19 cellular contexts compared by ENCODE assay signal in genomic region chr6:11486486-11486885, GRCh38. TPM values are rescaled to one million over a fixed set of nuclear protein-coding genes. Genes with fewer than 3 reads are reported as not detected.
DNase-seq lines count a peak whose midpoint lies in the region; ATAC-seq, FAIRE-seq and TF ChIP-seq lines count a peak whose summit lies in the region.
"Had no signal": no experiment of that assay in that cellular context is flagged by ENCODE, and none has a peak within 500 bp of the region (broad histone marks: within the 10 kb centered on the region; RNA-seq: fewer than 3 reads in every experiment).

No MANE protein-coding gene starts in this region.

- H3K9me3 ChIP-seq in heart left ventricle (no peaks in the 10 kb centered on the region), K562 (replicated peaks; ENCODE audit: control insufficient read depth, insufficient read depth, low read depth, low read length) (no peaks in the 10 kb centered on the region), neural progenitor cell (ENCODE audit: low read depth) (no peaks in the 10 kb centered on the region), testis (no peaks in the 10 kb centered on the region)

- CTCF ChIA-PET in K562 (lab: Yijun Ruan, JAX; ENCODE audit: low intra/inter-chr PET ratio): interaction anchor here (0.7 kb wide), 1 partner anchor 12 kb away, joined by 3 read pairs; no protein-coding TSS in a partner anchor

- TF ChIP-seq CTCF in heart left ventricle (IDR thresholded peaks at IDR 0.05): no peak
- TF ChIP-seq CTCF in K562 (IDR thresholded peaks at IDR 0.05 in 2 of 3, conservative IDR thresholded peaks at IDR 0.05 in 1 of 3; ENCODE audit: insufficient read depth in 2 of 3, low read depth in 1 of 3, low read length in 3 of 3): no peak
- TF ChIP-seq CTCF in neural progenitor cell (IDR thresholded peaks at IDR 0.05): no peak
- no peak for TF ChIP-seq CTCF in testis (IDR thresholded peaks at IDR 0.05)

- H4K20me1 ChIP-seq in K562 (replicated peaks; ENCODE audit: control insufficient read depth, insufficient read depth, low read length) (no peaks in the 10 kb centered on the region), neural progenitor cell (ENCODE audit: low read depth) (no peaks in the 10 kb centered on the region)

- FAIRE-seq in K562 (lab: Jason Lieb, UNC): no peak
- FAIRE-seq: GM12878, GM18507 had no signal

- peak overlapping the region; percentile 87 for H3K27ac Mint-ChIP-seq in neural progenitor cell
- H3K27ac Mint-ChIP-seq: B cell; CD4-positive, alpha-beta T cell had no signal

- H3K27ac ChIP-seq in heart left ventricle (no peak overlapping the region), K562 (ENCODE audit: extremely low read depth, low read depth, low read length) (no peak overlapping the region), neural progenitor cell (peak overlapping the region; percentile 68), testis (peak overlapping the region; percentile 55 to 68)
- H3K27ac ChIP-seq: GM23248, HL-60 had no signal

- H3K27me3 ChIP-seq in heart left ventricle (no peaks in the 10 kb centered on the region), K562 (ENCODE audit: control insufficient read depth in 2 of 2, insufficient read depth in 2 of 2, low read length in 2 of 2) (peaks cover 3 to 6% of the 10 kb centered on the region in 2 experiments; a peak in 2 of 5 replicates), neural progenitor cell (no peaks in the 10 kb centered on the region), testis (no peaks in the 10 kb centered on the region)

- peaks cover 2% of the 10 kb centered on the region for H3K27me3 Mint-ChIP-seq in neural progenitor cell (ENCODE audit: insufficient read depth, low read depth)
- H3K27me3 Mint-ChIP-seq: B cell; CD4-positive, alpha-beta T cell had no signal

- H3K4me3 ChIP-seq in heart left ventricle (no peak overlapping the region), K562 (no peak overlapping the region), neural progenitor cell (no peak overlapping the region), testis (no peak overlapping the region)
- H3K4me3 ChIP-seq: GM12878, GM23248 had no signal

- POLR2A ChIA-PET in K562 (lab: Yijun Ruan, JAX): no interaction called here

- no peak overlapping the region for H3K9ac ChIP-seq in K562 (ENCODE audit: insufficient read depth in 1 of 2, low read depth in 2 of 2, low read length in 2 of 2)
- H3K9ac ChIP-seq in neural progenitor cell: no peak overlapping the region
- H3K9ac ChIP-seq: GM23248 had no signal

- ATAC-seq in Right ventricle myocardium superior (ENCODE audit: poor library complexity) (peak; percentile 39), heart left ventricle (no peak), K562 (no peak)
- ATAC-seq: GM12878 had no signal

- H2AFZ ChIP-seq in K562 (ENCODE audit: low read depth, low read length): no peak overlapping the region
- H2AFZ ChIP-seq in neural progenitor cell (replicated peaks): peak overlapping the region; percentile 1
- H2AFZ ChIP-seq: GM23248 had no signal

- TF ChIP-seq POLR2A in heart left ventricle (IDR thresholded peaks at IDR 0.05) (no peak), K562 (conservative IDR thresholded peaks at IDR 0.05) (no peak), testis (IDR thresholded peaks at IDR 0.05) (no peak)

- peaks cover 31% of the 10 kb centered on the region for H3K4me1 Mint-ChIP-seq in neural progenitor cell
- H3K4me1 Mint-ChIP-seq: B cell had no signal

- H3K4me3 Mint-ChIP-seq in neural progenitor cell: no peak overlapping the region
- H3K4me3 Mint-ChIP-seq: B cell; CD4-positive, alpha-beta T cell had no signal

- peaks cover 0 to 5% (median 0%) of the 10 kb centered on the region in 12 donors for H3K4me1 ChIP-seq in heart left ventricle
- H3K4me1 ChIP-seq in K562 (replicated peaks in 1 of 2; ENCODE audit: control insufficient read depth in 2 of 2, insufficient read depth in 2 of 2, low read length in 2 of 2): no peaks in the 10 kb centered on the region
- H3K4me1 ChIP-seq in neural progenitor cell: peaks cover 27% of the 10 kb centered on the region
- peaks cover 12% of the 10 kb centered on the region for H3K4me1 ChIP-seq in testis

- H3K36me3 ChIP-seq in heart left ventricle (no peaks in the 10 kb centered on the region), K562 (ENCODE audit: control insufficient read depth, insufficient read depth, low read length) (no peaks in the 10 kb centered on the region), neural progenitor cell (no peaks in the 10 kb centered on the region), testis (ENCODE audit: low read depth, missing control alignments) (no peaks in the 10 kb centered on the region)

- DNase-seq in Right ventricle myocardium superior: no peak
- DNase-seq in heart left ventricle: no peak
- no peak for DNase-seq in K562 (ENCODE audit: extremely low read depth in 1 of 4, low spot score in 3 of 4)
- DNase-seq in neural progenitor cell (ENCODE audit: low spot score): no peak
- DNase-seq in testis: peak; percentile 66
- no peak for DNase-seq in NCI-H2227 (lab: John Stamatoyannopoulos, UW; ENCODE audit: unreplicated experiment)
- no peak for DNase-seq in activated CD4-positive, alpha-beta T cell treated with anti-CD3 and anti-CD28 coated beads, Interleukin-2, amount 50 U/mL, for 4 hours
- DNase-seq in AML-193 (lab: John Stamatoyannopoulos, UW): no peak
- DNase-seq: ACHN; C1 segment of cervical spinal cord; Calu3; CD4-positive, alpha-beta T cell; DMS 273 treated with DMSO at 0.1 percent for 48 hours; GM23248; H7 had no signal

- no peak for TF ChIP-seq EP300 in K562 (IDR thresholded peaks at IDR 0.05; ENCODE audit: low read length)

- H3F3A ChIP-seq in neural progenitor cell (ENCODE audit: low read depth): peaks cover 20% of the 10 kb centered on the region

- intact Hi-C loops in Right ventricle myocardium superior (cut with DNase I) (no loop called here), heart left ventricle (cut with DNase I) (loop anchor here in 2 of 10 donors (2.0 to 5.0 kb wide), 2 partner anchors 244 to 246 kb away; no protein-coding TSS in a partner anchor), K562 (cut with micrococcal nuclease) (no loop called here), testis (cut with DNase I; ENCODE audit: low total_unique reads) (no loop called here)

- H3K79me2 ChIP-seq in K562 (ENCODE audit: control insufficient read depth, insufficient read depth, low read length) (no peaks in the 10 kb centered on the region), neural progenitor cell (ENCODE audit: low read depth) (no peaks in the 10 kb centered on the region)

- H3K9me1 ChIP-seq in K562 (ENCODE audit: control insufficient read depth, insufficient read depth, low read length): no peaks in the 10 kb centered on the region

- in situ Hi-C loops in K562 (cut with MboI): loop anchor here (25.0 kb wide), 1 partner anchor 524 kb away; no protein-coding TSS in a partner anchor

- H3K36me3 Mint-ChIP-seq in neural progenitor cell: no peaks in the 10 kb centered on the region

- no TSS peak for BruUV-seq in K562 (replicated peaks; lab: Mats Ljungman, UMichigan)

- no peaks in the 10 kb centered on the region for H3K9me3 Mint-ChIP-seq in neural progenitor cell
- H3K9me3 Mint-ChIP-seq: CD4-positive, alpha-beta T cell had no signal

- H3K4me2 ChIP-seq in K562 (ENCODE audit: insufficient read depth, low read length) (no peak overlapping the region), neural progenitor cell (peak overlapping the region; percentile 27)

- TF ChIP-seq RAD21 in K562 (CRISPR knock-in tag; conservative IDR thresholded peaks at IDR 0.05 in 1 of 2, IDR thresholded peaks at IDR 0.05 in 1 of 2): no peak

- WGBS in heart left ventricle, 4 donors: 82 to 96% (median 89%) methylated on average over 7 of the region's 7 CpGs
- 3% methylated on average over 7 of the region's 7 CpGs for WGBS in K562 (ENCODE audit: insufficient coverage, low coverage, missing lambda C conversion rate)
- WGBS in testis, 2 donors: 66 to 68% methylated on average over 7 of the region's 7 CpGs

TF ChIP-seq in K562, 482 proteins besides CTCF, POLR2A, EP300 and RAD21:
- TF ChIP-seq E2F3 (CRISPR knock-in tag; IDR thresholded peaks at IDR 0.05): 0 out of 2 replicates have a peak, but pooled peaks have one; percentile 39
- no peak for TF ChIP-seq ZNF436 (CRISPR knock-in tag; IDR thresholded peaks at IDR 0.05)

RNA-seq across cellular contexts. Expression of gene TMEM170B, which starts 51.1 kb away (rescaled TPM):
- total RNA-seq in Right ventricle myocardium superior: 4.5 TPM
- 1 to 10 TPM; 3.3 to 5.9 (median 4.0) TPM for total RNA-seq in heart left ventricle
- 1 to 10 TPM; 1.0 to 2.8 TPM for polyA plus RNA-seq in heart left ventricle
- total RNA-seq in K562 (2011; cell fraction: chromatin; rRNA removed; ENCODE audit: low replicate concordance): 0.09 and 0.16 TPM in 2 replicates
- total RNA-seq in K562 (2011; cell fraction: nucleolus; rRNA removed): 0.13 TPM in 1 of 2 replicates, not detected in the other
- 0.07 and 0.23 TPM in 2 replicates for total RNA-seq in K562 (2011; cell fraction: nucleoplasm; rRNA removed)
- 0.05 and 0.08 TPM in 2 replicates for total RNA-seq in K562 (2014; rRNA removed)
- total RNA-seq in K562 (2014; rRNA removed; fragmentation: Illumina TruSeq; extraction: Trizol): 0.07 and 0.10 TPM in 2 replicates
- total RNA-seq in K562 (2015; rRNA removed; fragmentation: Illumina TruSeq; extraction: Trizol): 0.08 and 0.11 TPM in 2 replicates
- total RNA-seq in K562 (2021): 0.07 and 0.13 TPM in 2 replicates
- 0.07 and 0.11 TPM in 2 replicates for polyA plus RNA-seq in K562 (2011; rRNA removed)
- 0.01 and 0.04 TPM in 2 replicates for polyA plus RNA-seq in K562 (2011; cell fraction: cytosol; rRNA removed)
- 0.04 TPM in 2 replicates for polyA plus RNA-seq in K562 (2011; cell fraction: nucleus; rRNA removed)
- 0.12 and 0.13 TPM in 2 replicates for polyA plus RNA-seq in K562 (2012)
- polyA plus RNA-seq in K562 (2014; fragmentation: Illumina TruSeq; extraction: Trizol): 0.04 and 0.06 TPM in 2 replicates
- under 1 TPM; 0.03 to 0.10 TPM for polyA plus RNA-seq in K562 (2014; fragmentation: Nextera tagmentation; extraction: Ambion mirVana)
- 0.03 and 0.07 TPM in 2 replicates for polyA plus RNA-seq in K562 (2014; rRNA removed)
- 0.30 and 0.49 TPM in 2 replicates for polyA minus RNA-seq in K562 (2011; rRNA and poly(A)+ RNA removed)
- not detected in 2 replicates for polyA minus RNA-seq in K562 (2011; cell fraction: cytosol; rRNA and poly(A)+ RNA removed)
- polyA minus RNA-seq in K562 (2011; cell fraction: nucleus; rRNA and poly(A)+ RNA removed): 0.11 and 0.13 TPM in 2 replicates
- total RNA-seq in neural progenitor cell (ENCODE audit: low replicate concordance): 13.6 and 19.7 TPM in 2 replicates
- total RNA-seq in testis: 1 to 10 TPM; 6.5 to 8.0 TPM
- polyA plus RNA-seq in testis (ENCODE audit: insufficient read depth, low read depth, low replicate concordance): 5.6 TPM

Comparison
In these comparisons a context has a peak if more than half of its experiments do, and no peak if none do; other contexts are left out.
1. H3K27ac ChIP-seq: peak in neural progenitor cell (single experiment) and testis (2 of 2); none in heart left ventricle (0 of 12) and K562 (single experiment).